ENCODE assay signal across 1 cellular context in genomic region chr16:369866-370436, GRCh38.
TF ChIP-seq lines count a peak whose summit lies in the region.

No MANE protein-coding gene starts in this region.

TF ChIP-seq in HepG2, 621 proteins besides CTCF, POLR2A, EP300 and RAD21 (continued from another document):
- peak; percentile 53 for TF ChIP-seq ZNF687 (CRISPR knock-in tag; IDR thresholded peaks at IDR 0.05)
- TF ChIP-seq ASH2L (IDR thresholded peaks at IDR 0.05; ENCODE audit: insufficient read length, low read depth, low read length), result peak; percentile 13
- no peak for TF ChIP-seq SMYD3 (CRISPR knock-in tag; IDR thresholded peaks at IDR 0.05)
- peak; percentile 40; the same call in 1 of the 2 replicates for TF ChIP-seq BCL6 (CRISPR knock-in tag; IDR thresholded peaks at IDR 0.05)
- no peak for TF ChIP-seq LRRFIP1 (CRISPR knock-in tag; conservative IDR thresholded peaks at IDR 0.05)
- TF ChIP-seq MAX (IDR thresholded peaks at IDR 0.05), result no peak
- TF ChIP-seq HOMEZ (CRISPR knock-in tag; IDR thresholded peaks at IDR 0.05; ENCODE audit: low read depth), result no peak
- TF ChIP-seq LBX2 (CRISPR knock-in tag; IDR thresholded peaks at IDR 0.05; ENCODE audit: borderline replicate concordance), result no peak
- peak; percentile 53; the same call in 1 of the 2 replicates for TF ChIP-seq ZFX (CRISPR knock-in tag; IDR thresholded peaks at IDR 0.05; ENCODE audit: low read depth)
- TF ChIP-seq ATF1 (CRISPR knock-in tag; IDR thresholded peaks at IDR 0.05), result no peak
- TF ChIP-seq ZSCAN9 (CRISPR knock-in tag; IDR thresholded peaks at IDR 0.05; ENCODE audit: borderline replicate concordance), result no peak
- TF ChIP-seq RXRB (CRISPR knock-in tag; IDR thresholded peaks at IDR 0.05; ENCODE audit: borderline replicate concordance), result 0 out of 2 replicates have a peak, but pooled peaks have one; percentile 42
- TF ChIP-seq NFKB2 (CRISPR knock-in tag; IDR thresholded peaks at IDR 0.05; ENCODE audit: borderline replicate concordance), result 0 out of 2 replicates have a peak, but pooled peaks have one; percentile 11
- TF ChIP-seq SOX5 (CRISPR knock-in tag; IDR thresholded peaks at IDR 0.05; ENCODE audit: borderline replicate concordance), result no peak
- TF ChIP-seq ZFY (CRISPR knock-in tag; IDR thresholded peaks at IDR 0.05), result peak; percentile 52
- 0 out of 2 replicates have a peak, but pooled peaks have one; percentile 6 for TF ChIP-seq ZNF564 (CRISPR knock-in tag; IDR thresholded peaks at IDR 0.05)
- TF ChIP-seq CHCHD3 (CRISPR knock-in tag; IDR thresholded peaks at IDR 0.05), result no peak
- TF ChIP-seq PBX3 (CRISPR knock-in tag; IDR thresholded peaks at IDR 0.05; ENCODE audit: borderline replicate concordance), result no peak
- peak; percentile 46; the same call in 1 of the 2 replicates for TF ChIP-seq RXRA (CRISPR knock-in tag; IDR thresholded peaks at IDR 0.05)
TF ChIP-seq in HepG2: peak in this region for 21.
